In genomic region chr4:147103403-147103946, GRCh38 we compare ENCODE assay signal across 10 cellular contexts.
DNase-seq lines count a peak whose midpoint lies in the region; ATAC-seq and TF ChIP-seq lines count a peak whose summit lies in the region.
"Had no signal": no experiment of that assay in that cellular context is flagged by ENCODE, and none has a peak within 500 bp of the region (broad histone marks: within the 10 kb centered on the region; RNA-seq: fewer than 3 reads in every experiment).

No MANE protein-coding gene starts in this region.

- H3K4me3 ChIP-seq in astrocyte of the cerebellum (ENCODE audit: low read depth, low read length) (no peak overlapping the region), right cardiac atrium (ENCODE audit: low read length) (no peak overlapping the region), skeletal muscle tissue (ENCODE audit: low read length in 3 of 3) (no peak overlapping the region)

- peak; percentile 8 for TF ChIP-seq CTCF in astrocyte of the cerebellum (IDR thresholded peaks at IDR 0.05; ENCODE audit: low read depth, low read length, missing control alignments)

- WGBS in right cardiac atrium: 14% methylated on average over 8 of the region's 8 CpGs

- H3K4me1 Mint-ChIP-seq in activated naive CD8-positive, alpha-beta T cell treated with anti-CD3 and anti-CD28 coated beads for 36 hours: no peaks in the 10 kb centered on the region

- peaks cover 15% of the 10 kb centered on the region for H3K27me3 Mint-ChIP-seq in activated naive CD8-positive, alpha-beta T cell treated with anti-CD3 and anti-CD28 coated beads for 36 hours

- H3K36me3 ChIP-seq in skeletal muscle tissue (ENCODE audit: control insufficient read depth in 3 of 3, insufficient read depth in 3 of 3, low read length in 3 of 3): no peaks in the 10 kb centered on the region

- H3K4me1 ChIP-seq in right cardiac atrium (ENCODE audit: control insufficient read depth, insufficient read depth, low read length) (no peaks in the 10 kb centered on the region), skeletal muscle tissue (ENCODE audit: control insufficient read depth in 3 of 3, insufficient read depth in 3 of 3, low read length in 3 of 3) (peaks cover 16 to 18% (median 17%) of the 10 kb centered on the region in 3 donors)

- no peaks in the 10 kb centered on the region for H3K9me3 Mint-ChIP-seq in activated naive CD4-positive, alpha-beta T cell treated with anti-CD3 and anti-CD28 coated beads, Interleukin-2, amount 50 U/mL, for 72 hours
- no peaks in the 10 kb centered on the region for H3K9me3 Mint-ChIP-seq in activated naive CD8-positive, alpha-beta T cell treated with anti-CD3 and anti-CD28 coated beads for 36 hours

- peak; percentile 10 for DNase-seq in G401 (ENCODE audit: low spot score)
- DNase-seq in astrocyte of the cerebellum (ENCODE audit: low read depth): peak; percentile 89
- DNase-seq in right cardiac atrium: peak; percentile 64 to 80 (median 68)
- no peak for DNase-seq in activated naive CD4-positive, alpha-beta T cell treated with anti-CD3 and anti-CD28 coated beads, Interleukin-2, amount 50 U/mL, for 72 hours (ENCODE audit: low spot score in 2 of 2)
- DNase-seq in cerebellar cortex (ENCODE audit: low spot score): no peak
- DNase-seq in NCI-H1105 treated with DMSO at 0.1 percent for 48 hours (lab: John Stamatoyannopoulos, UW): no peak
- no peak for DNase-seq in activated naive CD8-positive, alpha-beta T cell treated with anti-CD3 and anti-CD28 coated beads for 36 hours
- DNase-seq: MM.1S had no signal

- H3K9ac ChIP-seq in skeletal muscle tissue (ENCODE audit: low read depth in 1 of 3, low read length in 3 of 3): peak overlapping the region in 1 of 3 donors; percentile 2

- H3K4me3 Mint-ChIP-seq in activated naive CD8-positive, alpha-beta T cell treated with anti-CD3 and anti-CD28 coated beads for 36 hours: no peak overlapping the region

- H3K9me3 ChIP-seq in right cardiac atrium (ENCODE audit: control insufficient read depth, low read length) (no peaks in the 10 kb centered on the region), skeletal muscle tissue (ENCODE audit: control insufficient read depth in 3 of 3, low read length in 3 of 3) (no peaks in the 10 kb centered on the region)

- no peak overlapping the region for H3K27ac Mint-ChIP-seq in activated naive CD4-positive, alpha-beta T cell treated with anti-CD3 and anti-CD28 coated beads, Interleukin-2, amount 50 U/mL, for 72 hours
- no peak overlapping the region for H3K27ac Mint-ChIP-seq in activated naive CD8-positive, alpha-beta T cell treated with anti-CD3 and anti-CD28 coated beads for 36 hours

- in situ Hi-C loops in G401 (cut with HindIII; ENCODE audit: low sequenced_read_pairs): no loop called here
- in situ Hi-C loops in astrocyte of the cerebellum (cut with HindIII; ENCODE audit: low sequenced_read_pairs): no loop called here

- H3K27ac ChIP-seq in right cardiac atrium (ENCODE audit: low read length) (peak overlapping the region; percentile 79), skeletal muscle tissue (ENCODE audit: low read depth, low read length) (peak overlapping the region; percentile 60)

- intact Hi-C loops in right cardiac atrium (cut with DNase I): no loop called here

- no peaks in the 10 kb centered on the region for H3K36me3 Mint-ChIP-seq in activated naive CD4-positive, alpha-beta T cell treated with anti-CD3 and anti-CD28 coated beads, Interleukin-2, amount 50 U/mL, for 72 hours
- no peaks in the 10 kb centered on the region for H3K36me3 Mint-ChIP-seq in activated naive CD8-positive, alpha-beta T cell treated with anti-CD3 and anti-CD28 coated beads for 36 hours

- peak; percentile 95 to 97 for ATAC-seq in right cardiac atrium
- ATAC-seq in activated naive CD4-positive, alpha-beta T cell treated with anti-CD3 and anti-CD28 coated beads, Interleukin-2, amount 50 U/mL, for 72 hours: no peak
- ATAC-seq: HCT116 had no signal

- no peaks in the 10 kb centered on the region for H3K27me3 ChIP-seq in right cardiac atrium (ENCODE audit: control insufficient read depth, insufficient read depth)
- no peaks in the 10 kb centered on the region for H3K27me3 ChIP-seq in skeletal muscle tissue (ENCODE audit: control insufficient read depth in 3 of 3, insufficient read depth in 3 of 3, low read length in 3 of 3)

Comparison
In these comparisons a context has a peak if more than half of its experiments do, and no peak if none do; other contexts are left out.
1. DNase-seq: peak in G401 (single experiment), astrocyte of the cerebellum (single experiment) and right cardiac atrium (3 of 3); none in activated naive CD4-positive, alpha-beta T cell treated with anti-CD3 and anti-CD28 coated beads, Interleukin-2, amount 50 U/mL, for 72 hours (0 of 2), cerebellar cortex (single experiment), NCI-H1105 treated with DMSO at 0.1 percent for 48 hours (single experiment) and activated naive CD8-positive, alpha-beta T cell treated with anti-CD3 and anti-CD28 coated beads for 36 hours (single experiment).
2. ATAC-seq: peak in right cardiac atrium (2 of 2); none in activated naive CD4-positive, alpha-beta T cell treated with anti-CD3 and anti-CD28 coated beads, Interleukin-2, amount 50 U/mL, for 72 hours (0 of 2).